ENCODE assay signal across 1 cellular context in the genomic region with DNA sequence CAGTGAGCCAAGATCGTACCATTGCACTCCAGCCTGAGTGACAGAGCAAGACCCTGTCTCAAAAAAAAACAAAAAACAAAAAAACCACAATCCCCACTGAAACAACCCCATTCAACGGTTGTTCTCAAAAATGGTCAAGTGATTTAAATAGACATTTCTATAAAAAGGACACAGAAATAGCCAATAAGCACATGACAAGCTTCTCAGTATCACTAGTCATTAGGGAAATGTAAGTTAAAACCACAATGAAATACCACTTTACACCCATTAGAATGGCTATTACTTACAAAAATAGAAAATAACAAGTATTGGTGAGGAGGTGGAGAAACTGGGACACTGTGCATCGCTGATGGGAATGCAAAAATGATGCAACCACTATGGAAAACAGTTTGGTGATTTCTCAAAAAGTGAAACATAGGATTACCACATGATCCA.
TF ChIP-seq lines count a peak whose summit lies in the region.

No MANE protein-coding gene starts in this region.

TF ChIP-seq in GM12878, 131 proteins besides CTCF, POLR2A, EP300 and RAD21 (continued from another document and continues in another):
- TF ChIP-seq, protein P1, sequence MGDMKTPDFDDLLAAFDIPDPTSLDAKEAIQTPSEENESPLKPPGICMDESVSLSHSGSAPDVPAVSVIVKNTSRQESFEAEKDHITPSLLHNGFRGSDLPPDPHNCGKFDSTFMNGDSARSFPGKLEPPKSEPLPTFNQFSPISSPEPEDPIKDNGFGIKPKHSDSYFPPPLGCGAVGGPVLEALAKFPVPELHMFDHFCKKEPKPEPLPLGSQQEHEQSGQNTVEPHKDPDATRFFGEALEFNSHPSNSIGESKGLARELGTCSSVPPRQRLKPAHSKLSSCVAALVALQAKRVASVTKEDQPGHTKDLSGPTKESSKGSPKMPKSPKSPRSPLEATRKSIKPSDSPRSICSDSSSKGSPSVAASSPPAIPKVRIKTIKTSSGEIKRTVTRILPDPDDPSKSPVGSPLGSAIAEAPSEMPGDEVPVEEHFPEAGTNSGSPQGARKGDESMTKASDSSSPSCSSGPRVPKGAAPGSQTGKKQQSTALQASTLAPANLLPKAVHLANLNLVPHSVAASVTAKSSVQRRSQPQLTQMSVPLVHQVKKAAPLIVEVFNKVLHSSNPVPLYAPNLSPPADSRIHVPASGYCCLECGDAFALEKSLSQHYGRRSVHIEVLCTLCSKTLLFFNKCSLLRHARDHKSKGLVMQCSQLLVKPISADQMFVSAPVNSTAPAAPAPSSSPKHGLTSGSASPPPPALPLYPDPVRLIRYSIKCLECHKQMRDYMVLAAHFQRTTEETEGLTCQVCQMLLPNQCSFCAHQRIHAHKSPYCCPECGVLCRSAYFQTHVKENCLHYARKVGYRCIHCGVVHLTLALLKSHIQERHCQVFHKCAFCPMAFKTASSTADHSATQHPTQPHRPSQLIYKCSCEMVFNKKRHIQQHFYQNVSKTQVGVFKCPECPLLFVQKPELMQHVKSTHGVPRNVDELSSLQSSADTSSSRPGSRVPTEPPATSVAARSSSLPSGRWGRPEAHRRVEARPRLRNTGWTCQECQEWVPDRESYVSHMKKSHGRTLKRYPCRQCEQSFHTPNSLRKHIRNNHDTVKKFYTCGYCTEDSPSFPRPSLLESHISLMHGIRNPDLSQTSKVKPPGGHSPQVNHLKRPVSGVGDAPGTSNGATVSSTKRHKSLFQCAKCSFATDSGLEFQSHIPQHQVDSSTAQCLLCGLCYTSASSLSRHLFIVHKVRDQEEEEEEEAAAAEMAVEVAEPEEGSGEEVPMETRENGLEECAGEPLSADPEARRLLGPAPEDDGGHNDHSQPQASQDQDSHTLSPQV (IDR thresholded peaks at IDR 0.05) = no peak
- TF ChIP-seq NR2F1 (conservative IDR thresholded peaks at IDR 0.05) = no peak
- no peak for TF ChIP-seq TAF1 (IDR thresholded peaks at IDR 0.05; ENCODE audit: borderline replicate concordance, low read depth, low read length)
- TF ChIP-seq EZH2 (IDR thresholded peaks at IDR 0.05; ENCODE audit: borderline replicate concordance, control insufficient read depth, low read depth, low read length) = 0 out of 2 replicates have a peak, but pooled peaks have one; percentile 29
- TF ChIP-seq KLF5 (IDR thresholded peaks at IDR 0.05; ENCODE audit: partially characterized antibody) = no peak
- TF ChIP-seq SUZ12 (IDR thresholded peaks at IDR 0.05; ENCODE audit: unreplicated experiment) = no peak
- no peak for TF ChIP-seq LARP7 (IDR thresholded peaks at IDR 0.05)
- no peak for TF ChIP-seq RCOR1 (conservative IDR thresholded peaks at IDR 0.05; ENCODE audit: low read depth, low read length)
- no peak for TF ChIP-seq KDM1A (IDR thresholded peaks at IDR 0.05; ENCODE audit: borderline replicate concordance)
- peak; percentile 74 for TF ChIP-seq IKZF1 (conservative IDR thresholded peaks at IDR 0.05)
- peak; percentile 75 to 84 for TF ChIP-seq IKZF2 (IDR thresholded peaks at IDR 0.05)
- peak; percentile 22 for TF ChIP-seq SP1 (IDR thresholded peaks at IDR 0.05; ENCODE audit: low read depth, low read length)
- no peak for TF ChIP-seq GATAD2B (conservative IDR thresholded peaks at IDR 0.05; ENCODE audit: low read depth)
- TF ChIP-seq, protein P2, sequence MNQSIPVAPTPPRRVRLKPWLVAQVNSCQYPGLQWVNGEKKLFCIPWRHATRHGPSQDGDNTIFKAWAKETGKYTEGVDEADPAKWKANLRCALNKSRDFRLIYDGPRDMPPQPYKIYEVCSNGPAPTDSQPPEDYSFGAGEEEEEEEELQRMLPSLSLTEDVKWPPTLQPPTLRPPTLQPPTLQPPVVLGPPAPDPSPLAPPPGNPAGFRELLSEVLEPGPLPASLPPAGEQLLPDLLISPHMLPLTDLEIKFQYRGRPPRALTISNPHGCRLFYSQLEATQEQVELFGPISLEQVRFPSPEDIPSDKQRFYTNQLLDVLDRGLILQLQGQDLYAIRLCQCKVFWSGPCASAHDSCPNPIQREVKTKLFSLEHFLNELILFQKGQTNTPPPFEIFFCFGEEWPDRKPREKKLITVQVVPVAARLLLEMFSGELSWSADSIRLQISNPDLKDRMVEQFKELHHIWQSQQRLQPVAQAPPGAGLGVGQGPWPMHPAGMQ (IDR thresholded peaks at IDR 0.05; ENCODE audit: borderline replicate concordance) = 0 out of 2 replicates have a peak, but pooled peaks have one; percentile 10
- no peak for TF ChIP-seq TCF3 (IDR thresholded peaks at IDR 0.05; ENCODE audit: borderline replicate concordance, insufficient read depth, low read depth, low read length)
- TF ChIP-seq ESRRA (IDR thresholded peaks at IDR 0.05; ENCODE audit: low read length) = no peak
- TF ChIP-seq PML (IDR thresholded peaks at IDR 0.05; ENCODE audit: low read length) = peak; percentile 47; the same call in 1 of the 2 replicates
- TF ChIP-seq E2F4 (IDR thresholded peaks at IDR 0.05; ENCODE audit: low read depth, low read length) = no peak
- peak; percentile 67 for TF ChIP-seq MLLT1 (IDR thresholded peaks at IDR 0.05)
- TF ChIP-seq CREB1 (IDR thresholded peaks at IDR 0.05; ENCODE audit: low read depth) = peak; percentile 24; the same call in 1 of the 2 replicates
- no peak for TF ChIP-seq PBX3 (IDR thresholded peaks at IDR 0.05; ENCODE audit: insufficient replicate concordance, low read depth, low read length)
- TF ChIP-seq CBFB (IDR thresholded peaks at IDR 0.05; ENCODE audit: low read depth) = peak; percentile 81
- TF ChIP-seq, protein P3, sequence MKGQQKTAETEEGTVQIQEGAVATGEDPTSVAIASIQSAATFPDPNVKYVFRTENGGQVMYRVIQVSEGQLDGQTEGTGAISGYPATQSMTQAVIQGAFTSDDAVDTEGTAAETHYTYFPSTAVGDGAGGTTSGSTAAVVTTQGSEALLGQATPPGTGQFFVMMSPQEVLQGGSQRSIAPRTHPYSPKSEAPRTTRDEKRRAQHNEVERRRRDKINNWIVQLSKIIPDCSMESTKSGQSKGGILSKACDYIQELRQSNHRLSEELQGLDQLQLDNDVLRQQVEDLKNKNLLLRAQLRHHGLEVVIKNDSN (IDR thresholded peaks at IDR 0.05; ENCODE audit: borderline replicate concordance, extremely low read length, insufficient read depth, low read depth, low read length) = no peak
- peak; percentile 41; the same call in 1 of the 2 replicates for TF ChIP-seq BCL11A (IDR thresholded peaks at IDR 0.05; ENCODE audit: low read depth, low read length)
- TF ChIP-seq STAT3 (IDR thresholded peaks at IDR 0.05; ENCODE audit: low read depth, low read length) = no peak
- TF ChIP-seq ZNF384 (IDR thresholded peaks at IDR 0.05; ENCODE audit: borderline replicate concordance, low read depth, low read length) = peak; percentile 40; the same call in 1 of the 2 replicates
- TF ChIP-seq, protein P4, sequence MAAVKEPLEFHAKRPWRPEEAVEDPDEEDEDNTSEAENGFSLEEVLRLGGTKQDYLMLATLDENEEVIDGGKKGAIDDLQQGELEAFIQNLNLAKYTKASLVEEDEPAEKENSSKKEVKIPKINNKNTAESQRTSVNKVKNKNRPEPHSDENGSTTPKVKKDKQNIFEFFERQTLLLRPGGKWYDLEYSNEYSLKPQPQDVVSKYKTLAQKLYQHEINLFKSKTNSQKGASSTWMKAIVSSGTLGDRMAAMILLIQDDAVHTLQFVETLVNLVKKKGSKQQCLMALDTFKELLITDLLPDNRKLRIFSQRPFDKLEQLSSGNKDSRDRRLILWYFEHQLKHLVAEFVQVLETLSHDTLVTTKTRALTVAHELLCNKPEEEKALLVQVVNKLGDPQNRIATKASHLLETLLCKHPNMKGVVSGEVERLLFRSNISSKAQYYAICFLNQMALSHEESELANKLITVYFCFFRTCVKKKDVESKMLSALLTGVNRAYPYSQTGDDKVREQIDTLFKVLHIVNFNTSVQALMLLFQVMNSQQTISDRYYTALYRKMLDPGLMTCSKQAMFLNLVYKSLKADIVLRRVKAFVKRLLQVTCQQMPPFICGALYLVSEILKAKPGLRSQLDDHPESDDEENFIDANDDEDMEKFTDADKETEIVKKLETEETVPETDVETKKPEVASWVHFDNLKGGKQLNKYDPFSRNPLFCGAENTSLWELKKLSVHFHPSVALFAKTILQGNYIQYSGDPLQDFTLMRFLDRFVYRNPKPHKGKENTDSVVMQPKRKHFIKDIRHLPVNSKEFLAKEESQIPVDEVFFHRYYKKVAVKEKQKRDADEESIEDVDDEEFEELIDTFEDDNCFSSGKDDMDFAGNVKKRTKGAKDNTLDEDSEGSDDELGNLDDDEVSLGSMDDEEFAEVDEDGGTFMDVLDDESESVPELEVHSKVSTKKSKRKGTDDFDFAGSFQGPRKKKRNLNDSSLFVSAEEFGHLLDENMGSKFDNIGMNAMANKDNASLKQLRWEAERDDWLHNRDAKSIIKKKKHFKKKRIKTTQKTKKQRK (IDR thresholded peaks at IDR 0.05; ENCODE audit: low read depth, low read length) = no peak
- no peak for TF ChIP-seq WRNIP1 (IDR thresholded peaks at IDR 0.05; ENCODE audit: borderline replicate concordance, low read depth, low read length)
- TF ChIP-seq, protein P5, sequence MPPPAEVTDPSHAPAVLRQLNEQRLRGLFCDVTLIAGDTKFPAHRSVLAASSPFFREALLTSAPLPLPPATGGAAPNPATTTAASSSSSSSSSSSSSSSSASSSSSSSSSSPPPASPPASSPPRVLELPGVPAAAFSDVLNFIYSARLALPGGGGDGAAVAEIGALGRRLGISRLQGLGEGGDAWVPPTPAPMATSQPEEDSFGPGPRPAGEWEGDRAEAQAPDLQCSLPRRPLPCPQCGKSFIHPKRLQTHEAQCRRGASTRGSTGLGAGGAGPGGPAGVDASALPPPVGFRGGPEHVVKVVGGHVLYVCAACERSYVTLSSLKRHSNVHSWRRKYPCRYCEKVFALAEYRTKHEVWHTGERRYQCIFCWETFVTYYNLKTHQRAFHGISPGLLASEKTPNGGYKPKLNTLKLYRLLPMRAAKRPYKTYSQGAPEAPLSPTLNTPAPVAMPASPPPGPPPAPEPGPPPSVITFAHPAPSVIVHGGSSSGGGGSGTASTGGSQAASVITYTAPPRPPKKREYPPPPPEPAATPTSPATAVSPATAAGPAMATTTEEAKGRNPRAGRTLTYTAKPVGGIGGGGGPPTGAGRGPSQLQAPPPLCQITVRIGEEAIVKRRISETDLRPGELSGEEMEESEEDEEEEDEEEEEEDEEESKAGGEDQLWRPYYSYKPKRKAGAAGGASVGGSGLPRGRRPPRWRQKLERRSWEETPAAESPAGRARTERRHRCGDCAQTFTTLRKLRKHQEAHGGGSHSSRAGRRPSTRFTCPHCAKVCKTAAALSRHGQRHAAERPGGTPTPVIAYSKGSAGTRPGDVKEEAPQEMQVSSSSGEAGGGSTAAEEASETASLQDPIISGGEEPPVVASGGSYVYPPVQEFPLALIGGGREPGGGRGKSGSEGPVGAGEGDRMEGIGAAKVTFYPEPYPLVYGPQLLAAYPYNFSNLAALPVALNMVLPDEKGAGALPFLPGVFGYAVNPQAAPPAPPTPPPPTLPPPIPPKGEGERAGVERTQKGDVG (CRISPR knock-in tag; IDR thresholded peaks at IDR 0.05) = no peak
- peak; percentile 46 for TF ChIP-seq JUNB (IDR thresholded peaks at IDR 0.05)
- no peak for TF ChIP-seq FOXK2 (IDR thresholded peaks at IDR 0.05)
- TF ChIP-seq HCFC1 (IDR thresholded peaks at IDR 0.05; ENCODE audit: low read length) = no peak
- TF ChIP-seq YBX1 (IDR thresholded peaks at IDR 0.05) = no peak
- TF ChIP-seq, protein P6, sequence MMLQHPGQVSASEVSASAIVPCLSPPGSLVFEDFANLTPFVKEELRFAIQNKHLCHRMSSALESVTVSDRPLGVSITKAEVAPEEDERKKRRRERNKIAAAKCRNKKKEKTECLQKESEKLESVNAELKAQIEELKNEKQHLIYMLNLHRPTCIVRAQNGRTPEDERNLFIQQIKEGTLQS (IDR thresholded peaks at IDR 0.05; ENCODE audit: borderline replicate concordance, extremely low read depth, low read depth, low read length) = no peak
- TF ChIP-seq NR2C2 (IDR thresholded peaks at IDR 0.05; ENCODE audit: borderline replicate concordance, control insufficient read depth, insufficient read length, low read depth) = no peak
- TF ChIP-seq STAT1 (conservative IDR thresholded peaks at IDR 0.05) = no peak
- TF ChIP-seq TBL1XR1 (IDR thresholded peaks at IDR 0.05; ENCODE audit: low read depth, low read length) = peak; percentile 62; the same call in 1 of the 2 replicates
- TF ChIP-seq, protein P7, sequence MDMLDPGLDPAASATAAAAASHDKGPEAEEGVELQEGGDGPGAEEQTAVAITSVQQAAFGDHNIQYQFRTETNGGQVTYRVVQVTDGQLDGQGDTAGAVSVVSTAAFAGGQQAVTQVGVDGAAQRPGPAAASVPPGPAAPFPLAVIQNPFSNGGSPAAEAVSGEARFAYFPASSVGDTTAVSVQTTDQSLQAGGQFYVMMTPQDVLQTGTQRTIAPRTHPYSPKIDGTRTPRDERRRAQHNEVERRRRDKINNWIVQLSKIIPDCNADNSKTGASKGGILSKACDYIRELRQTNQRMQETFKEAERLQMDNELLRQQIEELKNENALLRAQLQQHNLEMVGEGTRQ (IDR thresholded peaks at IDR 0.05; ENCODE audit: borderline replicate concordance, low read depth, low read length) = no peak
- TF ChIP-seq, protein P8, sequence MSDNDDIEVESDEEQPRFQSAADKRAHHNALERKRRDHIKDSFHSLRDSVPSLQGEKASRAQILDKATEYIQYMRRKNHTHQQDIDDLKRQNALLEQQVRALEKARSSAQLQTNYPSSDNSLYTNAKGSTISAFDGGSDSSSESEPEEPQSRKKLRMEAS (IDR thresholded peaks at IDR 0.05; ENCODE audit: low read depth, low read length) = no peak
- no peak for TF ChIP-seq CHD2 (IDR thresholded peaks at IDR 0.05; ENCODE audit: borderline replicate concordance, low read depth, low read length)
- TF ChIP-seq RELA (IDR thresholded peaks at IDR 0.05; ENCODE audit: borderline replicate concordance, partially characterized antibody) = no peak
